ENCODE assay signal across 21 cellular contexts in genomic region chr16:15772579-15773293, GRCh38.
"Had no signal": no experiment of that assay in that cellular context is flagged by ENCODE, and none has a peak within 500 bp of the region (broad histone marks: within the 10 kb centered on the region; RNA-seq: fewer than 3 reads in every experiment).

No MANE protein-coding gene starts in this region.

- H3K9me3 Mint-ChIP-seq: activated B cell treated with CpG ODN at 0.5 μM for 24 hours; activated CD8-positive, alpha-beta T cell treated with anti-CD3 and anti-CD28 coated beads for 36 hours; activated naive CD4-positive, alpha-beta T cell treated with anti-CD3 and anti-CD28 coated beads, Interleukin-2, amount 50 U/mL, for 72 hours; endodermal cell; T-helper 2 cell treated with Interferon-gamma antibody and Interleukin-4, amounts not matched to agents 5 μg/mL and 100 μg/mL, for 36 hours had no signal

- H3K36me3 ChIP-seq: colonic mucosa, esophagus squamous epithelium, left lung, lower lobe of right lung, upper lobe of left lung had no signal

- H3K4me3 ChIP-seq: body of pancreas, colonic mucosa, esophagus squamous epithelium, left lung, lower lobe of right lung, mucosa of descending colon, testis, upper lobe of left lung had no signal

- H3K4me3 Mint-ChIP-seq: activated B cell treated with CpG ODN at 0.5 μM for 24 hours; activated CD8-positive, alpha-beta T cell treated with anti-CD3 and anti-CD28 coated beads for 36 hours; endodermal cell; nephron; T-helper 2 cell treated with Interferon-gamma antibody and Interleukin-4, amounts not matched to agents 5 μg/mL and 100 μg/mL, for 36 hours had no signal

- H3K36me3 Mint-ChIP-seq: activated naive CD4-positive, alpha-beta T cell treated with anti-CD3 and anti-CD28 coated beads, Interleukin-2, amount 50 U/mL, for 72 hours had no signal

- H3K27ac ChIP-seq: body of pancreas, colonic mucosa, left lung, lower lobe of right lung, upper lobe of left lung had no signal

- H3K27ac Mint-ChIP-seq: activated B cell treated with CpG ODN at 0.5 μM for 24 hours; activated CD8-positive, alpha-beta T cell treated with anti-CD3 and anti-CD28 coated beads for 36 hours; activated naive CD4-positive, alpha-beta T cell treated with anti-CD3 and anti-CD28 coated beads, Interleukin-2, amount 50 U/mL, for 72 hours; endodermal cell; T-helper 2 cell treated with Interferon-gamma antibody and Interleukin-4, amounts not matched to agents 5 μg/mL and 100 μg/mL, for 36 hours had no signal

- H3K4me1 ChIP-seq: body of pancreas, colonic mucosa, left lung, lower lobe of right lung had no signal

- DNase-seq: activated B cell treated with CpG ODN at 0.5 μM for 24 hours; activated CD4-positive, alpha-beta T cell treated with anti-CD3 and anti-CD28 coated beads, Interleukin-2, amount 50 U/mL, for 1 hour; activated CD8-positive, alpha-beta T cell treated with anti-CD3 and anti-CD28 coated beads for 36 hours; activated naive CD4-positive, alpha-beta T cell; activated T-cell treated with anti-CD3 and anti-CD28 coated beads, Interleukin-2, amount 50 U/mL, for 48 hours; body of pancreas; cerebellar nuclear complex; colonic mucosa; endodermal cell; esophagus squamous epithelium; glutamatergic neuron; left lung; lower lobe of right lung; mucosa of descending colon; stimulated activated naive CD4-positive, alpha-beta T cell; T-helper 1 cell; testis; upper lobe of left lung had no signal

- H3K9me3 ChIP-seq: body of pancreas, colonic mucosa, esophagus squamous epithelium, left lung, lower lobe of right lung, mucosa of descending colon, testis, upper lobe of left lung had no signal

- H3K27me3 ChIP-seq: body of pancreas, colonic mucosa, esophagus squamous epithelium, left lung, testis, upper lobe of left lung had no signal

- H3K4me1 Mint-ChIP-seq: activated B cell treated with CpG ODN at 0.5 μM for 24 hours, endodermal cell had no signal

- ATAC-seq: activated CD8-positive, alpha-beta T cell treated with anti-CD3 and anti-CD28 coated beads for 36 hours; activated naive CD4-positive, alpha-beta T cell treated with anti-CD3 and anti-CD28 coated beads, Interleukin-2, amount 50 U/mL, for 72 hours; body of pancreas; left lung; lower lobe of right lung; mucosa of descending colon had no signal

- H3K27me3 Mint-ChIP-seq: activated CD8-positive, alpha-beta T cell treated with anti-CD3 and anti-CD28 coated beads for 36 hours had no signal
